ENCODE assay signal across 8 cellular contexts in the genomic region with DNA sequence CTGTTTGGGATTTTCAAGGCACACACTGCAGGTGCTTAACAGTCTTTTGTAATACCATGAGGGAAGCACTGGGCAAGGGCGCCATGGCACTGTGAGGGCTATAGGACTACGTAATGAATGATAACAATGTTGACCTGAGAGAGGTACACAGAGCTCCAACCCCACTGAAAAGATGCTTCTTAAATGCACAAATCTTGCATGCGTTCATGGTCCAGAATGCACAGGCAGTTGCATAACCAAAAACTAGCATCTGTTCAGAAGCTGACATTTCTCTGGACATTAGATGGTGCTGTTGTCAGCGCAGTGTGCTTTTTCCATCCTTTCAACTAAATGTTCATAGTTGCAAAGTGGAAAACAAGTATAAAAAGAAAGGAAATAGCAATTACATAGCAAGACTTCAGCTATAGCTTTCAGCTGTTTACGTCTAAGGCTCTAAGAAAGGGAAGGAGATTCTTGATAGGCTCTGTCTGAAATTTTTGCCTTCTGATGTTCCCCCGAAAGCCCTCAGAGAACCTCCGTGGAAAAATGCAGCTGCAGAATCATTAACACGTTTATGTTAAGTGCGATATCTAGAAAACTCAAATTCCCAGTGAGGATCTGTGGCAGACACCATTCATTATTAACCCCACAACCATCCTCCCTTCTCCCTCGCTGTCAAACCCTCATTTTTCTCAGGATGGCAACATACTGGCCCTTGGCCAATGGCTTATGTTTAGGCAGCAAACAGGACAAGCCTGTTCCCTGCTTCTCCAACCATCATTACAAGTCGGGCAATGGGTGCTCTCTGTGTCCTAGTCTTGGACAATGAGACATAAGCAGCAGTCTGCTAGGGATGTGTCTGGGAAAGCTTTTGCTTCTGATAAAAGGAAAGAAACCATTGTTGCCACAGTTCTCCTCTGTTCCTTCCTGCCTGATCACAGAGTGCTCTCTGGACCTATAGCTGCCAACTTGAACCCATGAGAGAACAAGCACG. TPM values are rescaled to one million over a fixed set of nuclear protein-coding genes. Genes with fewer than 3 reads are reported as not detected.
DNase-seq lines count a peak whose midpoint lies in the region; ATAC-seq, FAIRE-seq and TF ChIP-seq lines count a peak whose summit lies in the region.

No MANE protein-coding gene starts in this region.

- no peak overlapping the region for H3K27ac ChIP-seq in OCI-LY1 (ENCODE audit: low read depth, low read length, poor library complexity, severe bottlenecking)
- H3K27ac ChIP-seq in mammary epithelial cell (ENCODE audit: insufficient read depth, low read depth, low read length): no peak overlapping the region
- no peak overlapping the region for H3K27ac ChIP-seq in left lung
- H3K27ac ChIP-seq in transverse colon: peak overlapping the region; percentile 10 to 26 (median 22)

- intact Hi-C loops in mammary epithelial cell (cut with micrococcal nuclease): loop anchor here (1.0 to 10.0 kb wide), 3 partner anchors 596 to 838 kb away; partner anchors contain the start of genes ARID4B and GGPS1
- intact Hi-C loops in left lung (cut with DNase I): no loop called here
- intact Hi-C loops in transverse colon (cut with DNase I; ENCODE audit: low total_unique reads): no loop called here

- H3K9me2 ChIP-seq in OCI-LY1 (ENCODE audit: low read depth, low read length): no peaks in the 10 kb centered on the region

- WGBS in mammary epithelial cell (ENCODE audit: low coverage, missing lambda C conversion rate): 27% methylated on average over 11 of the region's 12 CpGs
- WGBS in transverse colon (ENCODE audit: low coverage in 1 of 2), 2 donors: 36 to 40% methylated on average over 11 to 12 of the region's 12 CpGs

- no peak for TF ChIP-seq POLR2A in transverse colon (IDR thresholded peaks at IDR 0.05)

- no peaks in the 10 kb centered on the region for H3K27me3 ChIP-seq in BJ (ENCODE audit: control insufficient read depth, insufficient read depth, low read length)
- no peaks in the 10 kb centered on the region for H3K27me3 ChIP-seq in OCI-LY1 (ENCODE audit: insufficient read depth, low read length)
- H3K27me3 ChIP-seq in mammary epithelial cell (ENCODE audit: insufficient read depth, low read length): no peaks in the 10 kb centered on the region
- H3K27me3 ChIP-seq in left lung: no peaks in the 10 kb centered on the region
- no peaks in the 10 kb centered on the region for H3K27me3 ChIP-seq in transverse colon

- no peak for TF ChIP-seq EP300 in transverse colon (IDR thresholded peaks at IDR 0.05; ENCODE audit: low read depth)

- peak; percentile 31 for FAIRE-seq in GM19239 (lab: Jason Lieb, UNC)

- H3K9me3 ChIP-seq in OCI-LY1 (ENCODE audit: low read length) (no peaks in the 10 kb centered on the region), mammary epithelial cell (replicated peaks; ENCODE audit: insufficient read depth, low read length) (no peaks in the 10 kb centered on the region), left lung (no peaks in the 10 kb centered on the region), transverse colon (no peaks in the 10 kb centered on the region)

- H3K4me2 ChIP-seq in OCI-LY1 (ENCODE audit: low read length) (peak overlapping the region; percentile 19; the same call in 1 of the 2 replicates), mammary epithelial cell (ENCODE audit: insufficient read depth, low read depth, low read length) (no peak overlapping the region)

- peak; percentile 49 for DNase-seq in BJ (ENCODE audit: low read depth)
- DNase-seq in GM19239 (ENCODE audit: insufficient read length, low spot score): no peak
- DNase-seq in mammary epithelial cell: peak; percentile 60
- DNase-seq in left lung: no peak
- peak; percentile 35 for DNase-seq in transverse colon
- no peak for DNase-seq in stimulated activated CD8-positive, alpha-beta memory T cell treated with anti-CD3 and anti-CD28 coated beads, Interleukin-4, amount 100 ng/mL, for 48 hours
- no peak for DNase-seq in central memory CD4-positive, alpha-beta T cell

- in situ Hi-C loops in mammary epithelial cell (cut with MboI; ENCODE audit: low sequenced_read_pairs in 2 of 2): loop anchor here in 1 of 2 donors (25.0 kb wide), 1 partner anchor 925 kb away; no protein-coding TSS in a partner anchor
- in situ Hi-C loops in transverse colon (cut with MboI; ENCODE audit: low pct_ligation_motif_present in 1 of 4, low pct_unique_long_range_greater_than_20kb in 1 of 4, low sequenced_read_pairs in 3 of 4): loop anchor here in 1 of 4 donors (25.0 kb wide), 1 partner anchor 925 kb away; no protein-coding TSS in a partner anchor

- H3K4me3 ChIP-seq in BJ (ENCODE audit: low read depth, low read length) (no peak overlapping the region), OCI-LY1 (ENCODE audit: low read depth, low read length, poor library complexity, severe bottlenecking) (no peak overlapping the region), mammary epithelial cell (replicated peaks in 1 of 3; ENCODE audit: insufficient read depth in 1 of 3, low read depth in 2 of 3, low read length in 3 of 3) (no peak overlapping the region), left lung (no peak overlapping the region), transverse colon (no peak overlapping the region)

- TF ChIP-seq CTCF in BJ (IDR thresholded peaks at IDR 0.05; ENCODE audit: insufficient read depth, low read depth, low read length): peak; percentile 71
- peak; percentile 74 for TF ChIP-seq CTCF in OCI-LY1 (IDR thresholded peaks at IDR 0.05; ENCODE audit: low read length)
- peak; percentile 79 to 83 for TF ChIP-seq CTCF in mammary epithelial cell (conservative IDR thresholded peaks at IDR 0.05 in 1 of 2, IDR thresholded peaks at IDR 0.05 in 1 of 2; ENCODE audit: extremely low read depth in 1 of 2, insufficient read depth in 1 of 2, low read depth in 1 of 2, low read length in 2 of 2)
- TF ChIP-seq CTCF in left lung (IDR thresholded peaks at IDR 0.05): peak; percentile 38 to 47
- peak; percentile 52 to 63 (median 56) for TF ChIP-seq CTCF in transverse colon (IDR thresholded peaks at IDR 0.05)

- H3K36me3 ChIP-seq in BJ (ENCODE audit: control insufficient read depth, insufficient read depth, low read length): no peaks in the 10 kb centered on the region
- no peaks in the 10 kb centered on the region for H3K36me3 ChIP-seq in OCI-LY1 (ENCODE audit: insufficient read depth, low read length)
- H3K36me3 ChIP-seq in mammary epithelial cell (ENCODE audit: insufficient read depth, low read length): no peaks in the 10 kb centered on the region
- no peaks in the 10 kb centered on the region for H3K36me3 ChIP-seq in left lung
- H3K36me3 ChIP-seq in transverse colon: no peaks in the 10 kb centered on the region

- CTCF ChIA-PET in BJ (lab: Yijun Ruan, JAX) (interaction anchor here (0.6 to 3.6 kb wide), 23 partner anchors 9 to 961 kb away, joined by 3 to 31 read pairs (median 4); partner anchors contain the start of gene TARBP1), mammary epithelial cell (lab: Charles Lee; ENCODE audit: low non-redundant PET) (interaction anchor here (0.6 to 0.8 kb wide), 2 partner anchors 439 to 606 kb away, joined by 3 to 4 read pairs; no protein-coding TSS in a partner anchor)

- H3K4me1 ChIP-seq in OCI-LY1 (ENCODE audit: insufficient read depth, low read length, severe bottlenecking) (peaks cover 30% of the 10 kb centered on the region), mammary epithelial cell (ENCODE audit: insufficient read depth, low read length) (peaks cover 8% of the 10 kb centered on the region), left lung (peaks cover 0 to 13% of the 10 kb centered on the region in 2 donors), transverse colon (peaks cover 5 to 17% (median 7%) of the 10 kb centered on the region in 4 donors)

- H2AFZ ChIP-seq in OCI-LY1 (ENCODE audit: low read length) (no peak overlapping the region), mammary epithelial cell (ENCODE audit: low read depth, low read length) (peak overlapping the region; percentile 46)

- ATAC-seq in left lung: peak; percentile 87

- POLR2A ChIA-PET in BJ (lab: Charles Lee): no interaction called here

- no peaks in the 10 kb centered on the region for H3F3A ChIP-seq in OCI-LY1 (ENCODE audit: insufficient read depth, low read length)

- no peaks in the 10 kb centered on the region for H3K79me2 ChIP-seq in OCI-LY1 (ENCODE audit: insufficient read depth, low read length)
- no peaks in the 10 kb centered on the region for H3K79me2 ChIP-seq in mammary epithelial cell (ENCODE audit: insufficient read depth, low read length)

- no TSS peak for BruUV-seq in mammary epithelial cell (replicated peaks; lab: Mats Ljungman, UMichigan)

- no peak overlapping the region for H3K9ac ChIP-seq in OCI-LY1 (ENCODE audit: low read length)
- H3K9ac ChIP-seq in mammary epithelial cell (ENCODE audit: insufficient read depth, low read length): no peak overlapping the region

- H4K20me1 ChIP-seq in OCI-LY1 (ENCODE audit: insufficient read depth, low read length) (no peaks in the 10 kb centered on the region), mammary epithelial cell (ENCODE audit: insufficient read depth, low read length) (no peaks in the 10 kb centered on the region)

- dilution Hi-C loops in mammary epithelial cell (cut with HindIII; ENCODE audit: low sequenced_read_pairs): no loop called here

RNA-seq across cellular contexts. Expression of gene TARBP1, which starts 8.2 kb away (rescaled TPM):
- polyA plus RNA-seq in BJ (2011; rRNA removed): 7.4 and 11.7 TPM in 2 replicates
- 5.1 and 6.5 TPM in 2 replicates for polyA minus RNA-seq in BJ (2011; rRNA and poly(A)+ RNA removed)
- total RNA-seq in mammary epithelial cell: 10 to 100 TPM; 16.1 to 18.0 TPM
- 17.8 TPM for polyA plus RNA-seq in mammary epithelial cell
- 32.8 TPM for polyA minus RNA-seq in mammary epithelial cell
- 10 to 100 TPM; 20.9 to 23.8 TPM for total RNA-seq in left lung
- total RNA-seq in transverse colon: 10 to 100 TPM; 19.9 to 44.4 (median 27.6) TPM

Comparison
In these comparisons a context has a peak if more than half of its experiments do, and no peak if none do; other contexts are left out.
1. DNase-seq: peak in BJ (single experiment), mammary epithelial cell (single experiment) and transverse colon (single experiment); none in GM19239 (single experiment), left lung (0 of 2), stimulated activated CD8-positive, alpha-beta memory T cell treated with anti-CD3 and anti-CD28 coated beads, Interleukin-4, amount 100 ng/mL, for 48 hours (single experiment) and central memory CD4-positive, alpha-beta T cell (single experiment).
2. H3K27ac ChIP-seq: peak in transverse colon (4 of 4); none in OCI-LY1 (single experiment), mammary epithelial cell (single experiment) and left lung (0 of 2).
3. Peak in every context shown above with its lines, with median percentiles within 50 percentile points of each other: CTCF ChIP-seq.